In genomic region chr15:39812651-39813050, GRCh38 we compare ENCODE assay signal across 4 cellular contexts.
TF ChIP-seq lines count a peak whose summit lies in the region.

No MANE protein-coding gene starts in this region.

TF ChIP-seq in HEK293, 187 proteins besides CTCF, POLR2A, EP300 and RAD21:
- peak; percentile 89 for TF ChIP-seq ZNF121 (tag by site-specific recombination; IDR thresholded peaks at IDR 0.05)

TF ChIP-seq in WTC11, 78 proteins besides CTCF, POLR2A, EP300 and RAD21:
- TF ChIP-seq ZNF121 (CRISPR knock-in tag; IDR thresholded peaks at IDR 0.05), result peak; percentile 99
- TF ChIP-seq GTF2I (CRISPR knock-in tag; conservative IDR thresholded peaks at IDR 0.05), result 0 out of 2 replicates have a peak, but pooled peaks have one; percentile 63

TF ChIP-seq in K562, 482 proteins besides CTCF, POLR2A, EP300 and RAD21:
- TF ChIP-seq ZNF121 (CRISPR knock-in tag; conservative IDR thresholded peaks at IDR 0.05), result peak; percentile 78

TF ChIP-seq in H1, 55 proteins besides CTCF, POLR2A, EP300 and RAD21:
- peak; percentile 81 for TF ChIP-seq KDM1A (IDR thresholded peaks at IDR 0.05; ENCODE audit: borderline replicate concordance, low read length)
